ENCODE assay signal across 9 cellular contexts in the genomic region with DNA sequence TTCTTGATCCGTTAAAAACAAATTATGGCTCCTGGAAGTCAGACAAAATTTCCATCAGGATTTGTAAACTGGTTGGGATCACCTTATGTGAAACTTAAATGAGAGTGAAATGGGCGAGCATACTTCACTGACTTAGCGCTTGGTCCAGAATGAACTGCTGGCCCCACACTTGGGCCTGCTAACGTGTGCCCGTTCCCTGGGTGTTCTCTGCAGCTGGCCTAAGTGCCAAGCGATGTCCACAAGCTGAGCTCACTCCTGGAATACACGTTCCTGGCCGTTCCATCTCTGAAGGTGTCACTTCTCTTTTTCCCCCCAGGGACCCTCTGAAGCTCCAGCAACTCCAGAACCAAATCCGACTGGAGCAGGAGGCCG.
DNase-seq lines count a peak whose midpoint lies in the region; ATAC-seq and TF ChIP-seq lines count a peak whose summit lies in the region.
"Had no signal": no experiment of that assay in that cellular context is flagged by ENCODE, and none has a peak within 500 bp of the region (broad histone marks: within the 10 kb centered on the region; RNA-seq: fewer than 3 reads in every experiment).

No MANE protein-coding gene starts in this region.

- H3K18ac ChIP-seq in H9 (ENCODE audit: insufficient read length, low read depth, low read length), result no peak overlapping the region

- H3K27ac Mint-ChIP-seq in H9 (no peak overlapping the region), immature natural killer cell (peak overlapping the region in 4 of 6 donors; percentile 51 to 86 (median 62))
- no peak overlapping the region for H3K27ac Mint-ChIP-seq in activated naive CD8-positive, alpha-beta T cell treated with anti-CD3 and anti-CD28 coated beads, Interleukin-2, amount 50 U/mL, for 24 hours

- H4K8ac ChIP-seq in H9 (replicated peaks; ENCODE audit: insufficient read length, low read depth, low read length), result no peak overlapping the region

- H2BK12ac ChIP-seq in H9 (ENCODE audit: insufficient read length, low read depth, low read length), result no peak overlapping the region

- H3K79me1 ChIP-seq in H9 (ENCODE audit: insufficient read depth, low read depth, low read length, poor library complexity, severe bottlenecking), result no peaks in the 10 kb centered on the region

- H3K9ac ChIP-seq in H9 (ENCODE audit: extremely low read depth, insufficient read length, low read length) (peak overlapping the region; percentile 39), smooth muscle cell (ENCODE audit: low read depth) (no peak overlapping the region)

- no peak overlapping the region for H4K91ac ChIP-seq in H9 (ENCODE audit: insufficient read length, low read depth, low read length)

- H3K23ac ChIP-seq in H9 (ENCODE audit: insufficient read length, low read depth, low read length), result no peak overlapping the region

- no peak for ATAC-seq in activated naive CD8-positive, alpha-beta T cell treated with anti-CD3 and anti-CD28 coated beads, Interleukin-2, amount 50 U/mL, for 24 hours
- no peak for ATAC-seq in GM19351 (IDR thresholded peaks at IDR 0.05; ENCODE audit: unreplicated experiment)

- no peak overlapping the region for H3K14ac ChIP-seq in H9 (ENCODE audit: insufficient read depth, low read length)

- H3K27ac ChIP-seq in H9 (ENCODE audit: insufficient read length, low read depth, low read length), result no peak overlapping the region
- peak overlapping the region; percentile 96 for H3K27ac ChIP-seq in smooth muscle cell (ENCODE audit: low read depth)

- no peaks in the 10 kb centered on the region for H3K9me3 ChIP-seq in H9 (ENCODE audit: control insufficient read depth, low read depth, low read length)
- no peaks in the 10 kb centered on the region for H3K9me3 ChIP-seq in smooth muscle cell (replicated peaks; ENCODE audit: low read depth)

- H2AFZ ChIP-seq in H9 (ENCODE audit: low read length) (no peak overlapping the region), smooth muscle cell (ENCODE audit: low read depth) (no peak overlapping the region)

- H3F3A ChIP-seq in smooth muscle cell (ENCODE audit: low read depth), result peaks cover 67% of the 10 kb centered on the region

- H3K4me1 Mint-ChIP-seq in H9, result peaks cover 13 to 15% of the 10 kb centered on the region in 2 experiments; a peak in 2 of 4 replicates
- H3K4me1 Mint-ChIP-seq in activated naive CD8-positive, alpha-beta T cell treated with anti-CD3 and anti-CD28 coated beads, Interleukin-2, amount 50 U/mL, for 24 hours, result peaks cover 9% of the 10 kb centered on the region
- peaks cover 30 to 53% of the 10 kb centered on the region in 2 donors for H3K4me1 Mint-ChIP-seq in immature natural killer cell

- no peak overlapping the region for H3K4ac ChIP-seq in H9 (ENCODE audit: low read depth, low read length)

- H3K27me3 ChIP-seq in H9 (ENCODE audit: insufficient read depth, low read length), result no peaks in the 10 kb centered on the region; the same call in 1 of the 2 replicates
- H3K27me3 ChIP-seq in smooth muscle cell (ENCODE audit: low read depth), result no peaks in the 10 kb centered on the region

- no peaks in the 10 kb centered on the region for H3K9me3 Mint-ChIP-seq in H9
- H3K9me3 Mint-ChIP-seq in activated naive CD8-positive, alpha-beta T cell treated with anti-CD3 and anti-CD28 coated beads, Interleukin-2, amount 50 U/mL, for 24 hours, result no peaks in the 10 kb centered on the region
- H3K9me3 Mint-ChIP-seq in immature natural killer cell, result no peaks in the 10 kb centered on the region

- H3K27me3 Mint-ChIP-seq in H9 (ENCODE audit: low read depth) (peaks cover 37% of the 10 kb centered on the region), immature natural killer cell (ENCODE audit: low read depth in 3 of 3) (peaks cover 6 to 11% (median 6%) of the 10 kb centered on the region in 3 donors)
- peaks cover 62% of the 10 kb centered on the region for H3K27me3 Mint-ChIP-seq in activated naive CD8-positive, alpha-beta T cell treated with anti-CD3 and anti-CD28 coated beads, Interleukin-2, amount 50 U/mL, for 24 hours

- H3K79me2 ChIP-seq in H9 (ENCODE audit: insufficient read depth, low read length) (no peaks in the 10 kb centered on the region), smooth muscle cell (ENCODE audit: low read depth) (peaks cover 92% of the 10 kb centered on the region)

- H3K36me3 Mint-ChIP-seq in H9 (ENCODE audit: insufficient read depth in 1 of 3, low read depth in 3 of 3) (peaks cover 0 to 4% (median 0%) of the 10 kb centered on the region in 3 experiments; a peak in 1 of 7 replicates), immature natural killer cell (no peaks in the 10 kb centered on the region)
- H3K36me3 Mint-ChIP-seq in activated naive CD8-positive, alpha-beta T cell treated with anti-CD3 and anti-CD28 coated beads, Interleukin-2, amount 50 U/mL, for 24 hours (ENCODE audit: low read depth), result no peaks in the 10 kb centered on the region

- no peak overlapping the region for H2AK5ac ChIP-seq in H9 (ENCODE audit: insufficient read length, low read length)

- H2BK5ac ChIP-seq in H9 (ENCODE audit: insufficient read length, low read length), result no peak overlapping the region

- H4K5ac ChIP-seq in H9 (ENCODE audit: insufficient read length, low read depth, low read length), result no peak overlapping the region

- H3K56ac ChIP-seq in H9 (ENCODE audit: insufficient read length, low read depth, low read length), result no peak overlapping the region

- H3K4me1 ChIP-seq in H9 (ENCODE audit: insufficient read depth, low read length), result no peaks in the 10 kb centered on the region
- peaks cover 37% of the 10 kb centered on the region for H3K4me1 ChIP-seq in smooth muscle cell (ENCODE audit: low read depth)

- peaks cover 3% of the 10 kb centered on the region for H3K23me2 ChIP-seq in H9 (ENCODE audit: insufficient read length, low read depth, low read length, poor library complexity, severe bottlenecking)

- H3K4me3 ChIP-seq in smooth muscle cell, result peak overlapping the region; percentile 17

- H3K4me3 Mint-ChIP-seq in H9 (peak overlapping the region; percentile 68 to 79), immature natural killer cell (peak overlapping the region; percentile 76 to 93 (median 80))
- H3K4me3 Mint-ChIP-seq in activated naive CD8-positive, alpha-beta T cell treated with anti-CD3 and anti-CD28 coated beads, Interleukin-2, amount 50 U/mL, for 24 hours, result peak overlapping the region; percentile 76

- H4K20me1 ChIP-seq in H9 (ENCODE audit: control insufficient read depth, insufficient read depth, insufficient read length) (no peaks in the 10 kb centered on the region), smooth muscle cell (ENCODE audit: low read depth) (peaks cover 98% of the 10 kb centered on the region)

- no peak for DNase-seq in H9
- no peak for DNase-seq in activated naive CD8-positive, alpha-beta T cell treated with anti-CD3 and anti-CD28 coated beads, Interleukin-2, amount 50 U/mL, for 24 hours
- DNase-seq in immature natural killer cell, result no peak
- no peak for DNase-seq in smooth muscle cell (lab: John Stamatoyannopoulos, UW; ENCODE audit: unreplicated experiment)
- no peak for DNase-seq in hypothalamus (lab: John Stamatoyannopoulos, UW)
- DNase-seq in NCI-H1048 (lab: John Stamatoyannopoulos, UW), result no peak
- no peak for DNase-seq in NCI-H1417 (lab: John Stamatoyannopoulos, UW)
- DNase-seq: NCI-H446 had no signal

- H3T11ph ChIP-seq in H9 (ENCODE audit: low read length), result no peak overlapping the region

- no peak for TF ChIP-seq CTCF in H9 (conservative IDR thresholded peaks at IDR 0.05)
- no peak for TF ChIP-seq CTCF in smooth muscle cell (IDR thresholded peaks at IDR 0.05; ENCODE audit: borderline replicate concordance, insufficient read depth, poor library complexity, severe bottlenecking)

- no CpG with 5 or more reads among the region's 10 CpGs for WGBS in H9 (ENCODE audit: extremely low coverage, insufficient read length, low lambda C conversion rate)
- WGBS in smooth muscle cell (ENCODE audit: low lambda C conversion rate), result 52% methylated on average over 10 of the region's 10 CpGs

- no peak overlapping the region for H2BK15ac ChIP-seq in H9 (ENCODE audit: low read depth, low read length)

- H3K4me2 ChIP-seq in H9 (ENCODE audit: insufficient read depth, insufficient read length, low read length) (peak overlapping the region; percentile 69), smooth muscle cell (peak overlapping the region; percentile 24)

- no peak overlapping the region for H2BK20ac ChIP-seq in H9 (ENCODE audit: low read depth, low read length, poor library complexity, severe bottlenecking)

- peaks cover 9% of the 10 kb centered on the region for H3K36me3 ChIP-seq in smooth muscle cell (ENCODE audit: low read depth)

- no peak overlapping the region for H2BK120ac ChIP-seq in H9 (ENCODE audit: low read depth, low read length, poor library complexity, severe bottlenecking)

Comparison
In these comparisons a context has a peak if more than half of its experiments do, and no peak if none do; other contexts are left out.
1. H3K27ac Mint-ChIP-seq: peak in immature natural killer cell (4 of 6); none in H9 (0 of 3) and activated naive CD8-positive, alpha-beta T cell treated with anti-CD3 and anti-CD28 coated beads, Interleukin-2, amount 50 U/mL, for 24 hours (single experiment).
2. Peak in every context shown above with its lines, with median percentiles within 50 percentile points of each other: H3K4me3 Mint-ChIP-seq.